ENCODE assay signal across 12 cellular contexts in the genomic region with DNA sequence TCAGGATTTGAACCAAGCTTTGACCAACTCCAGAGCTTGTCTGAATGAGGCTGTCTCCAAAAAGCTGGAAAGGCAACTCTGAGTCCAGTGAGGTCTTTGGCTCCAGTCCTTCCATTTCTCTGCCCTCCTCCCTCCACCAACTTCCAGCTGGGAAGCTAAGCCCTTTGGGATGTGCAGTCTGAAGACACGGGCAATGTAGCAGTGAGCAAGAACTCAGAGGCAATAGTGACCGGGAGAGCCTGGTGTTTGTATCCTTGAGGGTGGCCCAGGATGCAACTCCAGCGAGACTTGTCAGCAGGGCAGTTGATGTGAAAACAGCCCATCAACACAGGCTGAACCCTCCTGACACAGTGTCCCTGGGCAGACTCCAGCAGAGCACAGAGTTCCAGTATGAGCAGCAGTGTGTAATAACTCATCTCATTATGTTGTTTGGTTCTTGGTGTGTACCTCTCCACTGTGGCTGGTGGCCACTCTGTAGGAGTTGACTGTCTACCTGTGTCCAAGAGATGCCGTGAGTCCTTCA. TPM values are rescaled to one million over a fixed set of nuclear protein-coding genes. Genes with fewer than 3 reads are reported as not detected.
A peak's percentile ranks its signal among the peaks of the same experiment; 100 is the strongest.
DNase-seq lines count a peak whose midpoint lies in the region; ATAC-seq, FAIRE-seq and TF ChIP-seq lines count a peak whose summit lies in the region.
"Had no signal": no experiment of that assay in that cellular context is flagged by ENCODE, and none has a peak within 500 bp of the region (broad histone marks: within the 10 kb centered on the region; RNA-seq: fewer than 3 reads in every experiment).

No MANE protein-coding gene starts in this region.

- no peaks in the 10 kb centered on the region for H4K20me1 ChIP-seq in astrocyte (ENCODE audit: insufficient read depth, low read length)
- no peaks in the 10 kb centered on the region for H4K20me1 ChIP-seq in HepG2 (ENCODE audit: insufficient read depth, low read length)

- no TSS peak for BruUV-seq in HepG2 (replicated peaks; lab: Mats Ljungman, UMichigan)

- H3K27ac Mint-ChIP-seq in astrocyte (ENCODE audit: unreplicated experiment) = no peak overlapping the region
- H3K27ac Mint-ChIP-seq: activated naive CD4-positive, alpha-beta T cell treated with anti-CD3 and anti-CD28 coated beads, Interleukin-2, amount 50 U/mL, for 24 hours; progenitor cell of endocrine pancreas had no signal

- CTCF ChIA-PET in HepG2 (lab: Yijun Ruan, JAX; ENCODE audit: low intra/inter-chr PET ratio, low total read pairs) = no interaction called here

- FAIRE-seq in astrocyte (lab: Jason Lieb, UNC) (no peak), HepG2 (lab: Jason Lieb, UNC) (no peak)

- H3K9me3 ChIP-seq in astrocyte (ENCODE audit: insufficient read depth, low read depth, low read length) (peaks cover under 1% of the 10 kb centered on the region), gastroesophageal sphincter (no peaks in the 10 kb centered on the region), HepG2 (ENCODE audit: low read length) (no peaks in the 10 kb centered on the region)
- H3K9me3 ChIP-seq: SK-N-SH had no signal

- peaks cover 12% of the 10 kb centered on the region for H3K27me3 Mint-ChIP-seq in astrocyte (ENCODE audit: low read depth, unreplicated experiment)

- no peaks in the 10 kb centered on the region for H3K27me3 ChIP-seq in astrocyte (ENCODE audit: insufficient read depth, low read length)
- H3K27me3 ChIP-seq in gastroesophageal sphincter = no peaks in the 10 kb centered on the region
- H3K27me3 ChIP-seq in HepG2 (ENCODE audit: control insufficient read depth in 1 of 2, insufficient read depth in 2 of 2, low read length in 2 of 2) = peaks cover 0 to 23% of the 10 kb centered on the region in 2 experiments; a peak in 1 of 5 replicates

- TF ChIP-seq RAD21 in HepG2 (CRISPR knock-in tag; IDR thresholded peaks at IDR 0.05) = no peak

- H3K4me1 Mint-ChIP-seq in astrocyte (ENCODE audit: low read depth, unreplicated experiment) = peaks cover 25% of the 10 kb centered on the region
- H3K4me1 Mint-ChIP-seq: central memory CD8-positive, alpha-beta T cell had no signal

- TF ChIP-seq CTCF in astrocyte (IDR thresholded peaks at IDR 0.05; ENCODE audit: insufficient read depth, low read depth, low read length) (no peak), gastroesophageal sphincter (IDR thresholded peaks at IDR 0.05) (no peak), HepG2 (CRISPR knock-in tag; IDR thresholded peaks at IDR 0.05) (no peak)

- no peak overlapping the region for H3K4me3 Mint-ChIP-seq in astrocyte (ENCODE audit: unreplicated experiment)
- H3K4me3 Mint-ChIP-seq: activated naive CD4-positive, alpha-beta T cell treated with anti-CD3 and anti-CD28 coated beads, Interleukin-2, amount 50 U/mL, for 24 hours; central memory CD8-positive, alpha-beta T cell had no signal

- H3K9ac ChIP-seq in astrocyte (ENCODE audit: low read length) (no peak overlapping the region), HepG2 (ENCODE audit: insufficient read depth, low read depth, low read length) (no peak overlapping the region)
- H3K9ac ChIP-seq: SK-N-SH had no signal

- H2AFZ ChIP-seq in astrocyte (ENCODE audit: low read depth, low read length) (peak overlapping the region; percentile 8), HepG2 (ENCODE audit: low read length) (no peak overlapping the region)

- TF ChIP-seq POLR2A in gastroesophageal sphincter (IDR thresholded peaks at IDR 0.05) (no peak), HepG2 (IDR thresholded peaks at IDR 0.05; ENCODE audit: insufficient read depth in 1 of 2, low read depth in 2 of 2, low read length in 2 of 2) (no peak)

- H3K4me3 ChIP-seq in astrocyte (ENCODE audit: insufficient read depth, low read depth, low read length) = no peak overlapping the region
- no peak overlapping the region for H3K4me3 ChIP-seq in gastroesophageal sphincter
- H3K4me3 ChIP-seq in skin epidermis = no peak overlapping the region
- no peak overlapping the region for H3K4me3 ChIP-seq in HepG2 (replicated peaks in 1 of 3; ENCODE audit: insufficient read depth in 1 of 3, low read depth in 2 of 3, low read length in 3 of 3)

- TF ChIP-seq EP300 in gastroesophageal sphincter (IDR thresholded peaks at IDR 0.05) (no peak), HepG2 (IDR thresholded peaks at IDR 0.05; ENCODE audit: low read depth in 2 of 2, low read length in 2 of 2) (no peak), HepG2 (CRISPR knock-in tag; IDR thresholded peaks at IDR 0.05; ENCODE audit: borderline replicate concordance) (no peak)

- DNase-seq in GM03348 (ENCODE audit: low spot score) (peak; percentile 27), astrocyte (ENCODE audit: low read depth) (no peak), NCI-H1105 (lab: John Stamatoyannopoulos, UW) (no peak), NCI-H187 (lab: John Stamatoyannopoulos, UW) (no peak), HepG2 (ENCODE audit: low spot score) (no peak)
- no peak for DNase-seq in activated CD4-positive, alpha-beta T cell treated with anti-CD3 and anti-CD28 coated beads, Interleukin-2, amount 50 U/mL, for 1 hour
- DNase-seq: SK-N-SH had no signal

- H3K79me2 ChIP-seq in astrocyte (ENCODE audit: insufficient read depth, low read length) (peaks cover 38% of the 10 kb centered on the region), HepG2 (ENCODE audit: insufficient read depth, low read length) (no peaks in the 10 kb centered on the region)

- ATAC-seq in gastroesophageal sphincter (peak; percentile 26), HepG2 (no peak)

- H3K4me2 ChIP-seq in astrocyte (ENCODE audit: low read length) (peak overlapping the region; percentile 24), HepG2 (ENCODE audit: low read depth, low read length) (no peak overlapping the region)
- H3K4me2 ChIP-seq: SK-N-SH had no signal

- H3K4me1 ChIP-seq in astrocyte (ENCODE audit: insufficient read depth, low read length) (peaks cover 43% of the 10 kb centered on the region), gastroesophageal sphincter (peaks cover 0 to 17% (median 4%) of the 10 kb centered on the region in 3 donors), HepG2 (ENCODE audit: insufficient read depth, low read length) (no peaks in the 10 kb centered on the region)

- H3K27ac ChIP-seq in astrocyte (ENCODE audit: low read depth, low read length) (no peak overlapping the region), gastroesophageal sphincter (peak overlapping the region in 3 of 4 donors; percentile 9 to 27 (median 9)), skin epidermis (peak overlapping the region in 18 of 21 experiments; percentile 5 to 76 (median 50)), HepG2 (ENCODE audit: extremely low read length, insufficient read depth, low read length) (no peak overlapping the region)

- intact Hi-C loops in HepG2 (cut with micrococcal nuclease; ENCODE audit: unreplicated experiment) = no loop called here

- H3K36me3 ChIP-seq in astrocyte (ENCODE audit: insufficient read depth, low read length) (no peaks in the 10 kb centered on the region), gastroesophageal sphincter (no peaks in the 10 kb centered on the region), HepG2 (replicated peaks in 1 of 2; ENCODE audit: control insufficient read depth in 1 of 2, insufficient read depth in 2 of 2, low read length in 2 of 2) (no peaks in the 10 kb centered on the region)

- WGBS in gastroesophageal sphincter (ENCODE audit: low coverage in 1 of 2), 2 donors = 80 to 100% methylated on average over 1 of the region's 4 CpGs
- WGBS in HepG2 (ENCODE audit: low lambda C conversion rate) = 30% methylated on average over 4 of the region's 4 CpGs

- POLR2A ChIA-PET in HepG2 (lab: Yijun Ruan, JAX) = no interaction called here

- no peaks in the 10 kb centered on the region for H3K9me3 Mint-ChIP-seq in astrocyte (ENCODE audit: unreplicated experiment)
- H3K9me3 Mint-ChIP-seq: activated naive CD4-positive, alpha-beta T cell treated with anti-CD3 and anti-CD28 coated beads, Interleukin-2, amount 50 U/mL, for 24 hours; central memory CD8-positive, alpha-beta T cell had no signal

- in situ Hi-C loops in HepG2 (cut with HindIII; ENCODE audit: extremely low pct_ligation_motif_present, low pct_unique_long_range_greater_than_20kb) = no loop called here

- H3K36me3 Mint-ChIP-seq in astrocyte (ENCODE audit: low read depth, unreplicated experiment) = peaks cover 6% of the 10 kb centered on the region

TF ChIP-seq in HepG2, 621 proteins besides CTCF, POLR2A, EP300 and RAD21 (continues in another document):
- TF ChIP-seq, protein P1, sequence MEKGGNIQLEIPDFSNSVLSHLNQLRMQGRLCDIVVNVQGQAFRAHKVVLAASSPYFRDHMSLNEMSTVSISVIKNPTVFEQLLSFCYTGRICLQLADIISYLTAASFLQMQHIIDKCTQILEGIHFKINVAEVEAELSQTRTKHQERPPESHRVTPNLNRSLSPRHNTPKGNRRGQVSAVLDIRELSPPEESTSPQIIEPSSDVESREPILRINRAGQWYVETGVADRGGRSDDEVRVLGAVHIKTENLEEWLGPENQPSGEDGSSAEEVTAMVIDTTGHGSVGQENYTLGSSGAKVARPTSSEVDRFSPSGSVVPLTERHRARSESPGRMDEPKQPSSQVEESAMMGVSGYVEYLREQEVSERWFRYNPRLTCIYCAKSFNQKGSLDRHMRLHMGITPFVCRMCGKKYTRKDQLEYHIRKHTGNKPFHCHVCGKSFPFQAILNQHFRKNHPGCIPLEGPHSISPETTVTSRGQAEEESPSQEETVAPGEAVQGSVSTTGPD (CRISPR knock-in tag; IDR thresholded peaks at IDR 0.05) = no peak

RNA-seq across cellular contexts. Expression of a gene that starts 6.7 kb away (rescaled TPM):
- total RNA-seq in astrocyte (4.2 and 6.8 TPM in 2 replicates), gastroesophageal sphincter (1 to 10 TPM; 2.5 to 4.9 (median 4.2) TPM), HepG2 (2016; rRNA removed; fragmentation: Illumina TruSeq; extraction: Trizol) (0.14 and 0.18 TPM in 2 replicates)
- total RNA-seq in HepG2 (2016; cell fraction: cytosol; rRNA removed; fragmentation: Illumina TruSeq; extraction: Trizol; ENCODE audit: low read depth) = under 0.01 and 0.20 TPM in 2 replicates
- total RNA-seq in HepG2 (2016; cell fraction: insoluble cytoplasmic fraction; rRNA removed; fragmentation: Illumina TruSeq; extraction: Trizol) = 0.10 and 0.35 TPM in 2 replicates
- 0.21 and 0.28 TPM in 2 replicates for total RNA-seq in HepG2 (2016; cell fraction: membrane; rRNA removed; fragmentation: Illumina TruSeq; extraction: Trizol)
- 0.22 and 0.28 TPM in 2 replicates for total RNA-seq in HepG2 (2016; cell fraction: nucleus; rRNA removed; fragmentation: Illumina TruSeq; extraction: Trizol)
- polyA plus RNA-seq in HepG2 (2011; rRNA removed) = 0.11 and 0.16 TPM in 2 replicates
- polyA plus RNA-seq in HepG2 (2011; cell fraction: cytosol; rRNA removed) = 0.08 and 0.15 TPM in 2 replicates
- polyA plus RNA-seq in HepG2 (2011; cell fraction: nucleus; rRNA removed) = 0.03 and 0.08 TPM in 2 replicates
- polyA plus RNA-seq in HepG2 (2012) = 0.09 and 0.12 TPM in 2 replicates
- polyA plus RNA-seq in HepG2 (2016; cell fraction: cytosol; fragmentation: Illumina TruSeq; extraction: Trizol; ENCODE audit: low read depth) = 0.03 and 0.06 TPM in 2 replicates
- polyA plus RNA-seq in HepG2 (2016; cell fraction: insoluble cytoplasmic fraction; fragmentation: Illumina TruSeq; extraction: Trizol; ENCODE audit: low read depth) = 0.08 and 0.19 TPM in 2 replicates
- 0.07 and 0.12 TPM in 2 replicates for polyA plus RNA-seq in HepG2 (2016; cell fraction: membrane; fragmentation: Illumina TruSeq; extraction: Trizol; ENCODE audit: low read depth)
- polyA plus RNA-seq in HepG2 (2016; cell fraction: nucleus; fragmentation: Illumina TruSeq; extraction: Trizol; ENCODE audit: insufficient read depth, low read depth) = 0.34 and 0.37 TPM in 2 replicates
- polyA minus RNA-seq in HepG2 (2011; rRNA and poly(A)+ RNA removed; ENCODE audit: low replicate concordance) = 0.42 and 6.4 TPM in 2 replicates
- 0.10 and 0.18 TPM in 2 replicates for polyA minus RNA-seq in HepG2 (2011; cell fraction: cytosol; rRNA and poly(A)+ RNA removed)
- 0.12 and 0.13 TPM in 2 replicates for polyA minus RNA-seq in HepG2 (2011; cell fraction: nucleus; rRNA and poly(A)+ RNA removed)

Comparison
In these comparisons a context has a peak if more than half of its experiments do, and no peak if none do; other contexts are left out.
1. H3K27ac ChIP-seq: peak in gastroesophageal sphincter (3 of 4) and skin epidermis (18 of 21); none in astrocyte (single experiment) and HepG2 (single experiment).